ENCODE assay signal across 8 cellular contexts in genomic region chr2:174486614-174487535, GRCh38. TPM values are rescaled to one million over a fixed set of nuclear protein-coding genes. Genes with fewer than 3 reads are reported as not detected.
A peak's percentile ranks its signal among the peaks of the same experiment; 100 is the strongest.
DNase-seq lines count a peak whose midpoint lies in the region; ATAC-seq, FAIRE-seq and TF ChIP-seq lines count a peak whose summit lies in the region.

GPR155 (minus strand) TSS chr2:174487029; CDS start chr2:174481956, 5,073 bp downstream.

- CTCF ChIA-PET in BJ (lab: Yijun Ruan, JAX): interaction anchor here (0.9 to 1.9 kb wide), 5 partner anchors 21 to 209 kb away, joined by 3 to 13 read pairs (median 3); no protein-coding TSS in a partner anchor

- peaks cover 3% of the 10 kb centered on the region for H3K4me1 ChIP-seq in colonic mucosa

- ATAC-seq in HG03442 (IDR thresholded peaks at IDR 0.05; ENCODE audit: unreplicated experiment): peak; percentile 80
- peak; percentile 99 for ATAC-seq in left colon

- H3K27me3 ChIP-seq in BJ (ENCODE audit: control insufficient read depth, insufficient read depth, low read length) (no peaks in the 10 kb centered on the region), colonic mucosa (no peaks in the 10 kb centered on the region)

- peak; percentile 95 for FAIRE-seq in GM19239 (lab: Jason Lieb, UNC)

- H3K36me3 ChIP-seq in BJ (ENCODE audit: control insufficient read depth, insufficient read depth, low read length) (no peaks in the 10 kb centered on the region), colonic mucosa (no peaks in the 10 kb centered on the region)

- intact Hi-C loops in colonic mucosa (cut with DNase I): no loop called here
- intact Hi-C loops in left colon (cut with DNase I, micrococcal nuclease): no loop called here

- POLR2A ChIA-PET in BJ (lab: Charles Lee): no interaction called here

- H3K27ac ChIP-seq in colonic mucosa: peak within 1 kb of the TSS; percentile 59

- no peaks in the 10 kb centered on the region for H3K9me3 ChIP-seq in colonic mucosa

- peak; percentile 85 for DNase-seq in BJ (ENCODE audit: low read depth)
- DNase-seq in GM19239 (ENCODE audit: insufficient read length, low spot score): peak; percentile 74
- peak; percentile 64 for DNase-seq in NCI-H524 treated with DMSO at 0.1 percent for 48 hours (lab: John Stamatoyannopoulos, UW)
- peak; percentile 99 for DNase-seq in activated CD4-positive, alpha-beta T cell treated with anti-CD3 and anti-CD28 coated beads for 4 hours
- peak; percentile 100 for DNase-seq in colonic mucosa
- DNase-seq in left colon: peak; percentile 100
- peak; percentile 98 to 99 for DNase-seq in stimulated activated CD4-positive, alpha-beta T cell treated with anti-CD3 and anti-CD28 coated beads, Interleukin-1b, Interleukin-23, amount 100 ng/mL, for 4 hours (ENCODE audit: low read depth in 2 of 2)

- H3K4me3 ChIP-seq in BJ (ENCODE audit: low read depth, low read length) (peak within 1 kb of the TSS; percentile 79), colonic mucosa (peak within 1 kb of the TSS; percentile 87)

- TF ChIP-seq CTCF in BJ (IDR thresholded peaks at IDR 0.05; ENCODE audit: insufficient read depth, low read depth, low read length): peak; percentile 26; the same call in 1 of the 2 replicates
- TF ChIP-seq CTCF in colonic mucosa (IDR thresholded peaks at IDR 0.05): no peak

- H3K9ac ChIP-seq in colonic mucosa (ENCODE audit: low read depth in 2 of 2, low read length in 2 of 2): peak within 1 kb of the TSS; percentile 81 to 89

RNA-seq across cellular contexts. Expression of gene GPR155, which starts in this region (rescaled TPM):
- 2.0 and 3.0 TPM in 2 replicates for polyA plus RNA-seq in BJ (2011; rRNA removed)
- polyA minus RNA-seq in BJ (2011; rRNA and poly(A)+ RNA removed): 0.71 and 1.2 TPM in 2 replicates
- 1 to 10 TPM; 1.3 to 4.0 TPM for total RNA-seq in colonic mucosa
- total RNA-seq in left colon: 1 to 10 TPM; 2.3 to 4.1 TPM

Comparison
In these comparisons a context has a peak if more than half of its experiments do, and no peak if none do; other contexts are left out.
1. Peak in every context shown above with its lines: DNase-seq, ATAC-seq, H3K4me3 ChIP-seq and H3K27ac ChIP-seq.